In genomic region chr6:139538366-139538765, GRCh38 we compare ENCODE assay signal across 23 cellular contexts.
A peak's percentile ranks its signal among the peaks of the same experiment; 100 is the strongest.
DNase-seq lines count a peak whose midpoint lies in the region; ATAC-seq and TF ChIP-seq lines count a peak whose summit lies in the region.
"Had no signal": no experiment of that assay in that cellular context is flagged by ENCODE, and none has a peak within 500 bp of the region (broad histone marks: within the 10 kb centered on the region; RNA-seq: fewer than 3 reads in every experiment).

No MANE protein-coding gene starts in this region.

- no peak for TF ChIP-seq EP300 in stomach (IDR thresholded peaks at IDR 0.05)

- H3K36me3 Mint-ChIP-seq in activated CD4-positive, alpha-beta T cell treated with anti-CD3 and anti-CD28 coated beads, Interleukin-2, amount 10 ng/mL, durations not matched to agents 24 days and 14 days (ENCODE audit: low read depth): peaks cover 4% of the 10 kb centered on the region
- H3K36me3 Mint-ChIP-seq: immature natural killer cell had no signal

- no peak for ATAC-seq in mucosa of descending colon
- ATAC-seq in HG02678 (IDR thresholded peaks at IDR 0.05; ENCODE audit: unreplicated experiment): no peak
- ATAC-seq: K562; lower lobe of right lung; stimulated activated naive CD8-positive, alpha-beta T cell treated with anti-CD3 and anti-CD28 coated beads, Interleukin-15, amount 100 ng/mL, for 72 hours had no signal

- H3K4me3 Mint-ChIP-seq in activated CD4-positive, alpha-beta T cell treated with anti-CD3 and anti-CD28 coated beads, Interleukin-2, amount 10 ng/mL, durations not matched to agents 24 days and 14 days: no peak overlapping the region
- H3K4me3 Mint-ChIP-seq: activated naive CD8-positive, alpha-beta T cell treated with anti-CD3 and anti-CD28 coated beads, Interleukin-2, amount 10 ng/mL, durations not matched to agents 7 days and 5 days; activated T-helper 1 cell treated with anti-CD3 and anti-CD28 coated beads, Interleukin-12 subunit alpha, Interleukin-12 subunit beta, Interleukin-2, Interleukin-4 antibody, amounts not matched to agents 30 ng/mL and 10 ng/mL and 1 ng/mL, durations not matched to agents 14 hours and 24 hours and 36 hours; immature natural killer cell; stimulated activated naive CD8-positive, alpha-beta T cell treated with anti-CD3 and anti-CD28 coated beads, Interleukin-15, amount 100 ng/mL, for 72 hours had no signal

- DNase-seq in activated CD4-positive, alpha-beta T cell treated with anti-CD3 and anti-CD28 coated beads, Interleukin-2, amount 10 ng/mL, durations not matched to agents 24 days and 14 days: no peak
- DNase-seq in activated CD4-positive, alpha-beta T cell treated with anti-CD3 and anti-CD28 coated beads, Interleukin-2, amount 50 U/mL, for 4 hours: no peak
- DNase-seq in brain microvascular endothelial cell (peak; percentile 53), glomerular endothelial cell (ENCODE audit: extremely low read depth, low read depth, low spot score) (peak; percentile 85), stomach (no peak), mucosa of descending colon (no peak), GM03348 (ENCODE audit: low spot score) (no peak)
- DNase-seq: activated naive CD8-positive, alpha-beta T cell treated with anti-CD3 and anti-CD28 coated beads, Interleukin-2, amount 10 ng/mL, durations not matched to agents 7 days and 5 days; GM23248; head of caudate nucleus; immature natural killer cell; lower lobe of right lung; MV-4-11; NCI-H1930; NCI-H510A; ovary; stimulated activated CD4-positive, alpha-beta T cell treated with anti-CD3 and anti-CD28 coated beads, Interleukin-2, amount 100 ng/mL, for 48 hours; stimulated activated naive CD8-positive, alpha-beta T cell treated with anti-CD3 and anti-CD28 coated beads, Interleukin-15, amount 100 ng/mL, for 72 hours had no signal

- in situ Hi-C loops in brain microvascular endothelial cell (cut with HindIII; ENCODE audit: low pct_ligation_motif_present, low sequenced_read_pairs): no loop called here

- H3K27ac ChIP-seq in brain microvascular endothelial cell (peak overlapping the region; percentile 92), stomach (peak overlapping the region in 4 of 5 donors; percentile 71 to 79 (median 76))
- H3K27ac ChIP-seq: BLaER1 treated with 17β-estradiol and CSF1 and Interleukin-3, amounts not matched to agents 10 nM and 100 nM; breast epithelium; ovary had no signal

- H3K27me3 Mint-ChIP-seq in activated CD4-positive, alpha-beta T cell treated with anti-CD3 and anti-CD28 coated beads, Interleukin-2, amount 10 ng/mL, durations not matched to agents 24 days and 14 days: no peaks in the 10 kb centered on the region
- H3K27me3 Mint-ChIP-seq: activated naive CD8-positive, alpha-beta T cell treated with anti-CD3 and anti-CD28 coated beads, Interleukin-2, amount 10 ng/mL, durations not matched to agents 7 days and 5 days; stimulated activated naive CD8-positive, alpha-beta T cell treated with anti-CD3 and anti-CD28 coated beads, Interleukin-15, amount 100 ng/mL, for 72 hours had no signal

- peaks cover 15% of the 10 kb centered on the region for H3K9me3 Mint-ChIP-seq in activated CD4-positive, alpha-beta T cell treated with anti-CD3 and anti-CD28 coated beads, Interleukin-2, amount 10 ng/mL, durations not matched to agents 24 days and 14 days
- H3K9me3 Mint-ChIP-seq: activated naive CD8-positive, alpha-beta T cell treated with anti-CD3 and anti-CD28 coated beads, Interleukin-2, amount 10 ng/mL, durations not matched to agents 7 days and 5 days; immature natural killer cell; stimulated activated naive CD8-positive, alpha-beta T cell treated with anti-CD3 and anti-CD28 coated beads, Interleukin-15, amount 100 ng/mL, for 72 hours had no signal

- H3K4me1 Mint-ChIP-seq in activated CD4-positive, alpha-beta T cell treated with anti-CD3 and anti-CD28 coated beads, Interleukin-2, amount 10 ng/mL, durations not matched to agents 24 days and 14 days: peaks cover 53% of the 10 kb centered on the region

- H3K4me3 ChIP-seq in brain microvascular endothelial cell (ENCODE audit: low read depth, low read length): no peak overlapping the region
- no peak overlapping the region for H3K4me3 ChIP-seq in stomach
- H3K4me3 ChIP-seq in mucosa of descending colon: no peak overlapping the region
- H3K4me3 ChIP-seq: BLaER1 treated with 17β-estradiol and CSF1 and Interleukin-3, amounts not matched to agents 10 nM and 100 nM; breast epithelium; GM23248; K562; lower lobe of right lung; ovary had no signal

- H3K27me3 ChIP-seq in brain microvascular endothelial cell (replicated peaks) (no peaks in the 10 kb centered on the region), stomach (no peaks in the 10 kb centered on the region)
- H3K27me3 ChIP-seq: BLaER1 treated with 17β-estradiol and CSF1 and Interleukin-3, amounts not matched to agents 10 nM and 100 nM; breast epithelium; ovary had no signal

- TF ChIP-seq POLR2A in stomach (IDR thresholded peaks at IDR 0.05): no peak

- intact Hi-C loops in activated CD4-positive, alpha-beta T cell treated with anti-CD3 and anti-CD28 coated beads, Interleukin-2, amount 10 ng/mL, durations not matched to agents 24 days and 14 days (cut with micrococcal nuclease): no loop called here
- intact Hi-C loops in stomach (cut with DNase I; ENCODE audit: low total_unique reads) (no loop called here), mucosa of descending colon (cut with DNase I, micrococcal nuclease) (loop anchor here in 1 of 2 donors (10.0 kb wide), 1 partner anchor 164 kb away; the partner anchor contains the start of gene CITED2)

- WGBS in stomach, 5 donors: 84 to 92% (median 88%) methylated on average over 7 of the region's 7 CpGs

- H3K4me1 ChIP-seq in stomach (peaks cover 40 to 72% (median 61%) of the 10 kb centered on the region in 4 donors), mucosa of descending colon (ENCODE audit: low read depth) (peaks cover 47% of the 10 kb centered on the region)
- H3K4me1 ChIP-seq: breast epithelium had no signal

- H3K9me3 ChIP-seq in stomach (no peaks in the 10 kb centered on the region), mucosa of descending colon (no peaks in the 10 kb centered on the region)
- H3K9me3 ChIP-seq: breast epithelium, lower lobe of right lung, ovary had no signal

- peak overlapping the region; percentile 12 for H3K27ac Mint-ChIP-seq in activated CD4-positive, alpha-beta T cell treated with anti-CD3 and anti-CD28 coated beads, Interleukin-2, amount 10 ng/mL, durations not matched to agents 24 days and 14 days
- H3K27ac Mint-ChIP-seq: activated naive CD8-positive, alpha-beta T cell treated with anti-CD3 and anti-CD28 coated beads, Interleukin-2, amount 10 ng/mL, durations not matched to agents 7 days and 5 days; activated T-helper 1 cell treated with anti-CD3 and anti-CD28 coated beads, Interleukin-12 subunit alpha, Interleukin-12 subunit beta, Interleukin-2, Interleukin-4 antibody, amounts not matched to agents 30 ng/mL and 10 ng/mL and 1 ng/mL, durations not matched to agents 14 hours and 24 hours and 36 hours; immature natural killer cell had no signal

- TF ChIP-seq CTCF in brain microvascular endothelial cell (IDR thresholded peaks at IDR 0.05; ENCODE audit: low read depth, low read length, missing control alignments) (no peak), stomach (IDR thresholded peaks at IDR 0.05) (no peak), mucosa of descending colon (IDR thresholded peaks at IDR 0.05) (no peak)

- no peaks in the 10 kb centered on the region for H3K36me3 ChIP-seq in brain microvascular endothelial cell (replicated peaks)
- H3K36me3 ChIP-seq in stomach: no peaks in the 10 kb centered on the region
- no peaks in the 10 kb centered on the region for H3K36me3 ChIP-seq in mucosa of descending colon (ENCODE audit: low read depth)
- H3K36me3 ChIP-seq: BLaER1 treated with 17β-estradiol and CSF1 and Interleukin-3, amounts not matched to agents 10 nM and 100 nM; breast epithelium; lower lobe of right lung; ovary had no signal

Comparison
In these comparisons a context has a peak if more than half of its experiments do, and no peak if none do; other contexts are left out.
1. DNase-seq: peak in brain microvascular endothelial cell (single experiment) and glomerular endothelial cell (single experiment); none in activated CD4-positive, alpha-beta T cell treated with anti-CD3 and anti-CD28 coated beads, Interleukin-2, amount 10 ng/mL, durations not matched to agents 24 days and 14 days (single experiment), activated CD4-positive, alpha-beta T cell treated with anti-CD3 and anti-CD28 coated beads, Interleukin-2, amount 50 U/mL, for 4 hours (0 of 2), stomach (single experiment), mucosa of descending colon (0 of 3) and GM03348 (single experiment).